Comparison of ENCODE assay signal across 8 cellular contexts in the genomic region with DNA sequence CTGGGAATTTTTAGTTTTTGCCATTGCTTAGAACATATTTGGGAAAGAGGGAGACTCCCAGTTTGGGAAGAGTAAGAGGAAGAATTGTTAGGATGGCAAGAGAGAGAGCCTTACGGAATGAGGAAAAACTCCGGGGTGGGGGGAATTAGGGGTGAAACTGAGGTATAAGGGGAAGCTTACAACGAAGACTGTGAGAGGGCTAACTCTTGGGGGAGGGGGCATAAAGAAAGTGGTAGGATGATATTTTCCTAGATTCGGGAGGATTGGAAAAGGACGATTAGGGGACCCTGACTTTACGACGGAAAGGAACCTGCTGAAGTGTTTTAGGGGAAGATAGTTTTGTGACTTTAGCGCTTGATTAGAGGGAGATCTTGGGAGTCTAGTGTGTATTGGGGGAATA. TPM values are rescaled to one million over a fixed set of nuclear protein-coding genes. Genes with fewer than 3 reads are reported as not detected.
DNase-seq lines count a peak whose midpoint lies in the region; ATAC-seq, FAIRE-seq and TF ChIP-seq lines count a peak whose summit lies in the region.

No MANE protein-coding gene starts in this region.

- no peak for TF ChIP-seq RAD21 in A549 (conservative IDR thresholded peaks at IDR 0.05 in 1 of 2, IDR thresholded peaks at IDR 0.05 in 1 of 2)

- TF ChIP-seq CTCF in A549 (IDR thresholded peaks at IDR 0.05) (no peak), brain microvascular endothelial cell (IDR thresholded peaks at IDR 0.05; ENCODE audit: low read depth, low read length, missing control alignments) (no peak)

- H3K4me1 ChIP-seq in A549 (peaks cover 15% of the 10 kb centered on the region; the same call in 2 of the 3 replicates), mesodermal cell (ENCODE audit: control insufficient read depth, insufficient read depth, low read length, poor library complexity, severe bottlenecking) (no peaks in the 10 kb centered on the region)

- H3K27ac ChIP-seq in A549: peak overlapping the region; percentile 85 to 98
- peak overlapping the region; percentile 63 for H3K27ac ChIP-seq in brain microvascular endothelial cell
- H3K27ac ChIP-seq in mesodermal cell (ENCODE audit: low read depth, low read length, severe bottlenecking): peak overlapping the region; percentile 93

- TF ChIP-seq POLR2A in A549 (IDR thresholded peaks at IDR 0.05; ENCODE audit: low read length): no peak

- intact Hi-C loops in head of caudate nucleus (cut with DNase I): no loop called here

- no peak for TF ChIP-seq EP300 in A549 (IDR thresholded peaks at IDR 0.05)

- DNase-seq in A549 (ENCODE audit: low read depth in 1 of 2, low spot score in 1 of 2) (peak in 1 of 2 experiments; percentile 1), HT-29 (ENCODE audit: low spot score) (peak; percentile 4), brain microvascular endothelial cell (no peak), head of caudate nucleus (no peak), ACHN (no peak), GF-D8 (lab: John Stamatoyannopoulos, UW) (no peak)
- DNase-seq in activated CD8-positive, alpha-beta memory T cell treated with anti-CD3 and anti-CD28 coated beads, Interleukin-2, amount 50 U/mL, for 4 hours: no peak

- WGBS in A549 (ENCODE audit: missing lambda C conversion rate): 2% methylated on average over 7 of the region's 8 CpGs
- WGBS in mesodermal cell (ENCODE audit: insufficient coverage in 2 of 2), 2 experiments: 0 to 3% methylated on average over 2 to 4 of the region's 8 CpGs

- H3K4me3 ChIP-seq in A549 (peak overlapping the region; percentile 89), brain microvascular endothelial cell (ENCODE audit: low read depth, low read length) (peak overlapping the region; percentile 74), mesodermal cell (ENCODE audit: extremely low read depth, insufficient read depth, low read length, poor library complexity, severe bottlenecking) (peak overlapping the region; percentile 73)

- H3K9me3 ChIP-seq in A549 (no peaks in the 10 kb centered on the region), mesodermal cell (ENCODE audit: control insufficient read depth, low read length) (no peaks in the 10 kb centered on the region)

- CTCF ChIA-PET in A549 (lab: Yijun Ruan, JAX): no interaction called here

- no peaks in the 10 kb centered on the region for H3K36me3 ChIP-seq in brain microvascular endothelial cell (replicated peaks)
- no peaks in the 10 kb centered on the region for H3K36me3 ChIP-seq in mesodermal cell (ENCODE audit: control insufficient read depth, insufficient read depth, low read length)

- in situ Hi-C loops in brain microvascular endothelial cell (cut with HindIII; ENCODE audit: low pct_ligation_motif_present, low sequenced_read_pairs): no loop called here
- in situ Hi-C loops in ACHN (cut with HindIII; ENCODE audit: low pct_ligation_motif_present, low pct_unique_long_range_greater_than_20kb, low sequenced_read_pairs): no loop called here

- FAIRE-seq in A549 (lab: Jason Lieb, UNC): no peak

- ATAC-seq in A549: no peak

- H3K4me2 ChIP-seq in A549: peak overlapping the region; percentile 70

- POLR2A ChIA-PET in A549 (lab: Yijun Ruan, JAX): no interaction called here

- no peaks in the 10 kb centered on the region for H3K27me3 ChIP-seq in brain microvascular endothelial cell (replicated peaks)

TF ChIP-seq in A549, 52 proteins besides CTCF, POLR2A, EP300 and RAD21:
- no peak for TF ChIP-seq CEBPB (IDR thresholded peaks at IDR 0.05)
- no peak for TF ChIP-seq NFE2L2 (conservative IDR thresholded peaks at IDR 0.05; ENCODE audit: low read length)

RNA-seq across cellular contexts. Expression of a gene that starts 0.6 kb away (rescaled TPM):
- polyA plus RNA-seq in A549 (2011; rRNA removed) (28.7 and 29.3 TPM in 2 replicates), A549 (2017; fragmentation: RNase III; extraction: RNeasy Plus Mini Kit Qiagen cat#74134 plus additional on column Dnase treatment) (25.1 to 25.6 TPM (median 25.2 TPM) in 3 replicates)
- polyA plus RNA-seq in A549 (2012; cell fraction: cytosol; rRNA removed): 3.9 and 4.5 TPM in 2 replicates
- polyA plus RNA-seq in A549 (2012; cell fraction: nucleus; rRNA removed): 2.2 and 3.8 TPM in 2 replicates
- polyA minus RNA-seq in A549 (2011; rRNA and poly(A)+ RNA removed): 9.8 and 10.8 TPM in 2 replicates
- total RNA-seq in HT-29 (2014; rRNA removed; shearing (Covaris generic)): 6.4 and 7.5 TPM in 2 replicates
- 50.6 TPM for polyA plus RNA-seq in mesodermal cell (2013, experiment 1 of 2)
- polyA plus RNA-seq in mesodermal cell (2013, experiment 2 of 2): 52.5 TPM
